In the genomic region with DNA sequence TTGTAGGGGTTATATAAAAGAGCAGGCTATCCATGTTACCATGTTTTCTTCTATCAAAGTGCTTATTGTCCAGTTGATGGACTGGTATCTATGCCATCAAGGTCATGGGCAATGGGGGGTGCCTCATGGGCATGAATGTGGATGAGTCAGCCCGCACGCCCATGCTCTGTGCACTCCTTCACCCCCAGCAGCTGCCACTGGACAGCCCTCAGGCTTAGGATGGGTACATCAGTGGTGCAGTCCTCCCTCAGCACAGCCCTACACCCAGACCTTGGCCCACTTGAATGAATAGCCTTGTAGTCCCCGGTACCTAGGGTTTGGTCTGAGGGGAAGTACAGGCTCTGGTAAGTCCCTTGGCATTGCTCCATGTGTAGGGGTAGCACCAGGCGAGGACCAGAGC, we compare ENCODE assay signal across 22 cellular contexts. TPM values are rescaled to one million over a fixed set of nuclear protein-coding genes. Genes with fewer than 3 reads are reported as not detected.
A peak's percentile ranks its signal among the peaks of the same experiment; 100 is the strongest.
DNase-seq lines count a peak whose midpoint lies in the region; ATAC-seq and TF ChIP-seq lines count a peak whose summit lies in the region.
"Had no signal": no experiment of that assay in that cellular context is flagged by ENCODE, and none has a peak within 500 bp of the region (broad histone marks: within the 10 kb centered on the region; RNA-seq: fewer than 3 reads in every experiment).

No MANE protein-coding gene starts in this region.

- H3K36me3 Mint-ChIP-seq in T-helper 17 cell (ENCODE audit: low read depth) (no peaks in the 10 kb centered on the region), mesothelial cell of epicardium (no peaks in the 10 kb centered on the region), GM23338 (ENCODE audit: low read depth) (no peaks in the 10 kb centered on the region)
- H3K36me3 Mint-ChIP-seq: CD4-positive, alpha-beta memory T cell had no signal

- H3K9me3 Mint-ChIP-seq in mesothelial cell of epicardium (no peaks in the 10 kb centered on the region), GM23338 (no peaks in the 10 kb centered on the region; the same call in 2 of the 3 replicates)

- H3K36me3 ChIP-seq in HEK293 (ENCODE audit: control insufficient read depth in 2 of 2, insufficient read depth in 1 of 2, low read length in 2 of 2) (no peaks in the 10 kb centered on the region), spleen (no peaks in the 10 kb centered on the region), GM23338 (ENCODE audit: insufficient read depth) (no peaks in the 10 kb centered on the region)
- H3K36me3 ChIP-seq: BLaER1 treated with 17β-estradiol and CSF1 and Interleukin-3, amounts not matched to agents 10 nM and 100 nM; SJSA1 had no signal

- TF ChIP-seq POLR2A in spleen (IDR thresholded peaks at IDR 0.05): no peak

- WGBS in spleen, 5 donors: 39 to 82% (median 66%) methylated on average over 2 to 4 of the region's 4 CpGs

- H3K4me3 ChIP-seq in HEK293 (ENCODE audit: low read depth, low read length) (no peak overlapping the region), spleen (no peak overlapping the region), GM23338 (no peak overlapping the region)
- H3K4me3 ChIP-seq: BLaER1 treated with 17β-estradiol and CSF1 and Interleukin-3, amounts not matched to agents 10 nM and 100 nM; PC-9; SJSA1 had no signal

- H3K79me2 ChIP-seq in GM23338 (replicated peaks; ENCODE audit: insufficient read depth): no peaks in the 10 kb centered on the region

- H4K20me1 ChIP-seq in GM23338 (replicated peaks; ENCODE audit: insufficient read depth): no peaks in the 10 kb centered on the region
- H4K20me1 ChIP-seq: BLaER1 treated with 17β-estradiol and CSF1 and Interleukin-3, amounts not matched to agents 10 nM and 100 nM had no signal

- H3K27me3 ChIP-seq in spleen (replicated peaks in 1 of 7): no peaks in the 10 kb centered on the region
- no peaks in the 10 kb centered on the region for H3K27me3 ChIP-seq in GM23338 (ENCODE audit: insufficient read depth)
- H3K27me3 ChIP-seq: BLaER1 treated with 17β-estradiol and CSF1 and Interleukin-3, amounts not matched to agents 10 nM and 100 nM; SJSA1 had no signal

- H3K9me3 ChIP-seq in HEK293 (ENCODE audit: control insufficient read depth, insufficient read depth, low read depth, low read length) (no peaks in the 10 kb centered on the region), T-helper 17 cell (ENCODE audit: control insufficient read depth, low read length, poor library complexity, severe bottlenecking) (no peaks in the 10 kb centered on the region), spleen (no peaks in the 10 kb centered on the region)
- H3K9me3 ChIP-seq: BLaER1 treated with 17β-estradiol and CSF1 and Interleukin-3, amounts not matched to agents 10 nM and 100 nM; SJSA1 had no signal

- H3K4me3 Mint-ChIP-seq in T-helper 17 cell (no peak overlapping the region), mesothelial cell of epicardium (no peak overlapping the region), GM23338 (no peak overlapping the region)
- H3K4me3 Mint-ChIP-seq: CD4-positive, alpha-beta memory T cell had no signal

- H3F3A ChIP-seq in GM23338 (replicated peaks; ENCODE audit: low read depth): no peaks in the 10 kb centered on the region

- TF ChIP-seq CTCF in HEK293 (tag by site-specific recombination; IDR thresholded peaks at IDR 0.05) (no peak), spleen (IDR thresholded peaks at IDR 0.05 in 8 of 11, conservative IDR thresholded peaks at IDR 0.05 in 3 of 11) (no peak), mesothelial cell of epicardium (IDR thresholded peaks at IDR 0.05; ENCODE audit: unreplicated experiment) (no peak), GM23338 (conservative IDR thresholded peaks at IDR 0.05; ENCODE audit: low read depth in 2 of 2) (no peak)

- H3K27ac Mint-ChIP-seq in T-helper 17 cell (peak overlapping the region; percentile 53), mesothelial cell of epicardium (no peak overlapping the region), GM23338 (no peak overlapping the region)

- H2AFZ ChIP-seq in GM23338: no peak overlapping the region
- H2AFZ ChIP-seq: PC-9 had no signal

- POLR2A ChIA-PET in HEK293 (lab: Yijun Ruan, JAX): no interaction called here

- ATAC-seq in T-helper 17 cell (no peak), GM18861 (IDR thresholded peaks at IDR 0.05; ENCODE audit: unreplicated experiment) (no peak), GM23338 (no peak)

- CTCF ChIA-PET in HEK293 (lab: Yijun Ruan, JAX): interaction anchor here (0.6 to 0.8 kb wide), 2 partner anchors 40 to 70 kb away, joined by 3 read pairs; a partner anchor contains a TSS

- no peaks in the 10 kb centered on the region for H3K9me2 ChIP-seq in GM23338 (ENCODE audit: insufficient read depth)

- no peak for DNase-seq in T-helper 17 cell
- peak; percentile 56 for DNase-seq in foreskin melanocyte
- DNase-seq in spleen: no peak
- no peak for DNase-seq in GM19240 (ENCODE audit: insufficient read length, low spot score)
- DNase-seq in mesothelial cell of epicardium (ENCODE audit: low spot score in 2 of 2, unreplicated experiment in 2 of 2): no peak
- no peak for DNase-seq in GM23338 (ENCODE audit: low spot score)
- DNase-seq: CD4-positive, alpha-beta memory T cell; DMS153; DND-41; KBM-7; MM.1S; NCI-H1694; NCI-H2029 treated with DMSO at 0.1 percent for 48 hours; NCI-H526 treated with DMSO at 0.1 percent for 48 hours; PC-9; Right ventricle myocardium superior; RPMI8226; T-helper 1 cell had no signal

- no peak overlapping the region for H3K4me2 ChIP-seq in GM23338
- H3K4me2 ChIP-seq: PC-9 had no signal

- H3K4me1 Mint-ChIP-seq in T-helper 17 cell (peaks cover 8% of the 10 kb centered on the region), mesothelial cell of epicardium (peaks cover 24% of the 10 kb centered on the region), GM23338 (peaks cover 16% of the 10 kb centered on the region)

- peaks cover 9% of the 10 kb centered on the region for H3K4me1 ChIP-seq in HEK293 (ENCODE audit: control insufficient read depth, insufficient read depth, low read length)
- peaks cover 4 to 33% (median 14%) of the 10 kb centered on the region in 6 donors for H3K4me1 ChIP-seq in spleen
- peaks cover 11% of the 10 kb centered on the region for H3K4me1 ChIP-seq in GM23338 (ENCODE audit: insufficient read depth)

- intact Hi-C loops in spleen (cut with DNase I; ENCODE audit: low total_unique reads): loop anchor here (10.0 kb wide), 1 partner anchor 48 kb away; no protein-coding TSS in a partner anchor

- no peak overlapping the region for H3K27ac ChIP-seq in HEK293 (ENCODE audit: extremely low read depth, low read depth, low read length)
- peak overlapping the region in 6 of 8 donors; percentile 27 to 68 (median 44) for H3K27ac ChIP-seq in spleen
- H3K27ac ChIP-seq in GM23338 (ENCODE audit: low read depth): no peak overlapping the region
- H3K27ac ChIP-seq: SJSA1 had no signal

- H3K27me3 Mint-ChIP-seq in T-helper 17 cell: no peaks in the 10 kb centered on the region
- H3K27me3 Mint-ChIP-seq in mesothelial cell of epicardium (ENCODE audit: low read depth): no peaks in the 10 kb centered on the region
- peaks cover 5% of the 10 kb centered on the region for H3K27me3 Mint-ChIP-seq in GM23338 (ENCODE audit: insufficient read depth, low read depth, poor library complexity)
- H3K27me3 Mint-ChIP-seq: CD4-positive, alpha-beta memory T cell had no signal

TF ChIP-seq in GM23338, 12 proteins besides CTCF, POLR2A, EP300 and RAD21:
- no peak for TF ChIP-seq EZH2phosphoT487 (IDR thresholded peaks at IDR 0.05; ENCODE audit: unreplicated experiment)
- no peak for TF ChIP-seq STAT1 (IDR thresholded peaks at IDR 0.05; ENCODE audit: unreplicated experiment)
- TF ChIP-seq CREB1 (CRISPR knock-in tag; IDR thresholded peaks at IDR 0.05; ENCODE audit: low read depth): no peak
- TF ChIP-seq EZH2 (IDR thresholded peaks at IDR 0.05; ENCODE audit: low read depth, unreplicated experiment): no peak
- TF ChIP-seq, protein P1, sequence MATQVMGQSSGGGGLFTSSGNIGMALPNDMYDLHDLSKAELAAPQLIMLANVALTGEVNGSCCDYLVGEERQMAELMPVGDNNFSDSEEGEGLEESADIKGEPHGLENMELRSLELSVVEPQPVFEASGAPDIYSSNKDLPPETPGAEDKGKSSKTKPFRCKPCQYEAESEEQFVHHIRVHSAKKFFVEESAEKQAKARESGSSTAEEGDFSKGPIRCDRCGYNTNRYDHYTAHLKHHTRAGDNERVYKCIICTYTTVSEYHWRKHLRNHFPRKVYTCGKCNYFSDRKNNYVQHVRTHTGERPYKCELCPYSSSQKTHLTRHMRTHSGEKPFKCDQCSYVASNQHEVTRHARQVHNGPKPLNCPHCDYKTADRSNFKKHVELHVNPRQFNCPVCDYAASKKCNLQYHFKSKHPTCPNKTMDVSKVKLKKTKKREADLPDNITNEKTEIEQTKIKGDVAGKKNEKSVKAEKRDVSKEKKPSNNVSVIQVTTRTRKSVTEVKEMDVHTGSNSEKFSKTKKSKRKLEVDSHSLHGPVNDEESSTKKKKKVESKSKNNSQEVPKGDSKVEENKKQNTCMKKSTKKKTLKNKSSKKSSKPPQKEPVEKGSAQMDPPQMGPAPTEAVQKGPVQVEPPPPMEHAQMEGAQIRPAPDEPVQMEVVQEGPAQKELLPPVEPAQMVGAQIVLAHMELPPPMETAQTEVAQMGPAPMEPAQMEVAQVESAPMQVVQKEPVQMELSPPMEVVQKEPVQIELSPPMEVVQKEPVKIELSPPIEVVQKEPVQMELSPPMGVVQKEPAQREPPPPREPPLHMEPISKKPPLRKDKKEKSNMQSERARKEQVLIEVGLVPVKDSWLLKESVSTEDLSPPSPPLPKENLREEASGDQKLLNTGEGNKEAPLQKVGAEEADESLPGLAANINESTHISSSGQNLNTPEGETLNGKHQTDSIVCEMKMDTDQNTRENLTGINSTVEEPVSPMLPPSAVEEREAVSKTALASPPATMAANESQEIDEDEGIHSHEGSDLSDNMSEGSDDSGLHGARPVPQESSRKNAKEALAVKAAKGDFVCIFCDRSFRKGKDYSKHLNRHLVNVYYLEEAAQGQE (IDR thresholded peaks at IDR 0.05; ENCODE audit: unreplicated experiment): no peak

RNA-seq across cellular contexts. Expression of a gene that starts 10.3 kb away (rescaled TPM):
- total RNA-seq in T-helper 17 cell (100 to 1,000 TPM; 102 to 132 TPM), spleen (100 to 1,000 TPM in 3 of 7 donors, 10 to 100 TPM in 4; 69.5 to 125 (median 84.5) TPM), mesothelial cell of epicardium (36.2 to 37.7 TPM (median 37.7 TPM) in 3 replicates)
- polyA plus RNA-seq in spleen (10 to 100 TPM; 20.5 to 37.5 (median 25.4) TPM), GM23338 (2016; fragmentation: Nextera tagmentation; extraction: Ambion mirVana) (19.0 and 20.2 TPM in 2 replicates)
- total RNA-seq in GM23338 (2014; rRNA removed; shearing (Covaris generic)): 88.1 and 95.5 TPM in 2 replicates

Comparison
In these comparisons a context has a peak if more than half of its experiments do, and no peak if none do; other contexts are left out.
1. H3K27ac ChIP-seq: peak in spleen (6 of 8); none in HEK293 (single experiment) and GM23338 (single experiment).